In genomic region chr20:3409417-3409816, GRCh38 we compare ENCODE assay signal across 8 cellular contexts. TPM values are rescaled to one million over a fixed set of nuclear protein-coding genes. Genes with fewer than 3 reads are reported as not detected.
DNase-seq lines count a peak whose midpoint lies in the region; TF ChIP-seq lines count a peak whose summit lies in the region.

No MANE protein-coding gene starts in this region.

- peak overlapping the region; percentile 89 for H3K27ac ChIP-seq in RWPE1
- peak overlapping the region in 13 of 21 experiments; percentile 18 to 94 (median 71) for H3K27ac ChIP-seq in skin epidermis

- CTCF ChIA-PET in activated CD4-positive, alpha-beta T cell treated with anti-CD3 and anti-CD28 coated beads, Interleukin-2, amount 10 ng/mL, durations not matched to agents 7 days and 5 days (lab: Charles Lee): interaction anchor here (0.6 to 1.3 kb wide), 4 partner anchors 12 to 343 kb away, joined by 3 to 4 read pairs (median 4); partner anchors contain the start of gene ATRN
- CTCF ChIA-PET in RWPE1 (lab: Yijun Ruan, JAX): no interaction called here

- POLR2A ChIA-PET in activated CD4-positive, alpha-beta T cell treated with anti-CD3 and anti-CD28 coated beads, Interleukin-2, amount 10 ng/mL, durations not matched to agents 7 days and 5 days (lab: Charles Lee): interaction anchor here (1.2 kb wide), 1 partner anchor 8 kb away, joined by 4 read pairs; no protein-coding TSS in a partner anchor
- POLR2A ChIA-PET in RWPE1 (lab: Yijun Ruan, JAX; ENCODE audit: low non-redundant PET): interaction anchor here (0.7 kb wide), 1 partner anchor 753 kb away, joined by 3 read pairs; no protein-coding TSS in a partner anchor

- H3K9me3 Mint-ChIP-seq in activated CD4-positive, alpha-beta T cell treated with anti-CD3 and anti-CD28 coated beads, Interleukin-2, amount 10 ng/mL, durations not matched to agents 7 days and 5 days: peaks cover 2% of the 10 kb centered on the region
- peaks cover 0 to 2% (median 0%) of the 10 kb centered on the region in 6 donors for H3K9me3 Mint-ChIP-seq in immature natural killer cell

- H3K4me1 Mint-ChIP-seq in activated CD4-positive, alpha-beta T cell treated with anti-CD3 and anti-CD28 coated beads, Interleukin-2, amount 10 ng/mL, durations not matched to agents 7 days and 5 days: peaks cover 30% of the 10 kb centered on the region
- H3K4me1 Mint-ChIP-seq in immature natural killer cell: peaks cover 22 to 31% of the 10 kb centered on the region in 2 donors

- peaks cover 13% of the 10 kb centered on the region for H3K27me3 Mint-ChIP-seq in activated CD4-positive, alpha-beta T cell treated with anti-CD3 and anti-CD28 coated beads, Interleukin-2, amount 10 ng/mL, durations not matched to agents 7 days and 5 days
- peaks cover 0 to 8% (median 0%) of the 10 kb centered on the region in 3 donors for H3K27me3 Mint-ChIP-seq in immature natural killer cell (ENCODE audit: low read depth in 3 of 3)

- TF ChIP-seq CTCF in RWPE1 (conservative IDR thresholded peaks at IDR 0.05; ENCODE audit: low read depth): no peak

- no peaks in the 10 kb centered on the region for H3K36me3 Mint-ChIP-seq in activated CD4-positive, alpha-beta T cell treated with anti-CD3 and anti-CD28 coated beads, Interleukin-2, amount 10 ng/mL, durations not matched to agents 7 days and 5 days (ENCODE audit: low read depth)
- no peaks in the 10 kb centered on the region for H3K36me3 Mint-ChIP-seq in immature natural killer cell

- peak overlapping the region; percentile 92 for H3K4me3 Mint-ChIP-seq in activated CD4-positive, alpha-beta T cell treated with anti-CD3 and anti-CD28 coated beads, Interleukin-2, amount 10 ng/mL, durations not matched to agents 7 days and 5 days
- peak overlapping the region; percentile 90 to 97 (median 94) for H3K4me3 Mint-ChIP-seq in immature natural killer cell

- DNase-seq in activated CD4-positive, alpha-beta T cell treated with anti-CD3 and anti-CD28 coated beads, Interleukin-2, amount 10 ng/mL, durations not matched to agents 7 days and 5 days: no peak
- DNase-seq in activated CD4-positive, alpha-beta T cell treated with anti-CD3 and anti-CD28 coated beads, Interleukin-2, amount 50 U/mL, for 1 hour: no peak
- DNase-seq in RWPE1 (ENCODE audit: low spot score): no peak
- DNase-seq in immature natural killer cell: no peak
- no peak for DNase-seq in NCI-H1694 treated with DMSO at 0.1 percent for 48 hours (lab: John Stamatoyannopoulos, UW)
- DNase-seq in cerebellum (ENCODE audit: low spot score): no peak
- no peak for DNase-seq in stimulated activated CD4-positive, alpha-beta T cell treated with anti-CD3 and anti-CD28 coated beads, Interleukin-1b, Interleukin-23, amount 100 ng/mL, for 48 hours

- H3K4me3 ChIP-seq in skin epidermis: no peak overlapping the region

- H3K27ac Mint-ChIP-seq in activated CD4-positive, alpha-beta T cell treated with anti-CD3 and anti-CD28 coated beads, Interleukin-2, amount 10 ng/mL, durations not matched to agents 7 days and 5 days: peak overlapping the region; percentile 7
- peak overlapping the region in 2 of 6 donors; percentile 76 to 88 for H3K27ac Mint-ChIP-seq in immature natural killer cell

RNA-seq across cellular contexts. Expression of gene DNAAF9, which starts 1.9 kb away (rescaled TPM):
- 1 to 10 TPM; 1.9 to 2.4 TPM for total RNA-seq in activated CD4-positive, alpha-beta T cell treated with anti-CD3 and anti-CD28 coated beads, Interleukin-2, amount 10 ng/mL, durations not matched to agents 7 days and 5 days
- under 1 TPM in 2 of 3 donors, not detected in 1; 0.26 to 0.74 TPM for polyA plus RNA-seq in immature natural killer cell
- 41.5 TPM for total RNA-seq in cerebellum

Comparison
In these comparisons a context has a peak if more than half of its experiments do, and no peak if none do; other contexts are left out.
1. RNA of gene DNAAF9, which starts 1.9 kb away (total RNA-seq): 41.5 TPM in cerebellum (single experiment); 1.9 to 2.4 TPM in activated CD4-positive, alpha-beta T cell treated with anti-CD3 and anti-CD28 coated beads, Interleukin-2, amount 10 ng/mL, durations not matched to agents 7 days and 5 days; every median in the first group is over 10 times any median in the second.